Comparison of ENCODE assay signal across 8 cellular contexts in the genomic region with DNA sequence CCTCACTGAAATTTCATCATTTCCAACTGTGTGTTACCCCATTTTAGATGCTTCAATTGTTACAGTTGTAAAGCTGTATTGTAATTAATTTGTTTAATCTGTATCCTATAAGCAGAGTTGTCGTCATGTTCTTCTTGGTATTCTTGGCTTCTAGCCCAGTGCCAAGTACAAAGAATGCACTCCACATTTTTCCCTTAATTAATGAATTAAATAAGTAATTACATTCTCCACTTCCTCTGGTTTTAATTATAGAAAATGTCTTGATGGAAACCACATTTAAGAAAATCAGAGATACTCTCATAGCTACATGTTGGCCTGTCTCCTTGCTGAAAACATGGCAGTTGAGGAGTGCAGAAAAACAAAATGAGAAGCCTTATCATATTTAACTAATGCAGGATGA. TPM values are rescaled to one million over a fixed set of nuclear protein-coding genes. Genes with fewer than 3 reads are reported as not detected.
DNase-seq lines count a peak whose midpoint lies in the region; ATAC-seq, FAIRE-seq and TF ChIP-seq lines count a peak whose summit lies in the region.

No MANE protein-coding gene starts in this region.

- TF ChIP-seq EP300 in GM12878 (IDR thresholded peaks at IDR 0.05; ENCODE audit: borderline replicate concordance in 1 of 2, control insufficient read depth in 1 of 2, low read depth in 2 of 2, low read length in 2 of 2): no peak

- no peaks in the 10 kb centered on the region for H3K9me3 Mint-ChIP-seq in naive B cell

- POLR2A ChIA-PET in A673 (lab: Charles Lee; ENCODE audit: low non-redundant PET): no interaction called here
- POLR2A ChIA-PET in GM12878 (lab: Charles Lee): interaction anchor here (0.9 kb wide), 1 partner anchor 21 kb away, joined by 4 read pairs; no protein-coding TSS in a partner anchor

- H3K79me2 ChIP-seq in GM12878 (ENCODE audit: control insufficient read depth, insufficient read depth, low read length): peaks cover 4% of the 10 kb centered on the region

- H3K27ac ChIP-seq in A673 (ENCODE audit: low read depth, low read length, poor library complexity, severe bottlenecking) (peak overlapping the region; percentile 47), HUES48 (ENCODE audit: low read depth, low read length) (no peak overlapping the region), GM12878 (ENCODE audit: control insufficient read depth, insufficient read depth) (no peak overlapping the region), left lung (peak overlapping the region in 1 of 2 donors; percentile 91), vagina (no peak overlapping the region)

- TF ChIP-seq POLR2A in GM12878 (IDR thresholded peaks at IDR 0.05; ENCODE audit: low read depth, low read length) (no peak), vagina (IDR thresholded peaks at IDR 0.05) (no peak)

- no peaks in the 10 kb centered on the region for H3K36me3 Mint-ChIP-seq in naive B cell

- DNase-seq in A673 (ENCODE audit: low spot score) (peak; percentile 13), GM12878 (ENCODE audit: low read depth, low spot score) (no peak), naive B cell (no peak), nucleus accumbens (lab: John Stamatoyannopoulos, UW) (no peak), left lung (no peak), SW480 (ENCODE audit: low spot score) (no peak), vagina (ENCODE audit: extremely low spot score in 2 of 2) (no peak)

- H3K4me2 ChIP-seq in GM12878 (ENCODE audit: control insufficient read depth, insufficient read depth): peak overlapping the region; percentile 71

- 36% methylated on average over 1 of the region's 1 CpG for WGBS in GM12878 (ENCODE audit: insufficient coverage, insufficient replicate concordance, low lambda C conversion rate, missing lambda C conversion rate)

- TF ChIP-seq RAD21 in GM12878 (IDR thresholded peaks at IDR 0.05; ENCODE audit: insufficient read depth, low read depth, low read length): no peak

- peak overlapping the region; percentile 96 to 99 (median 98) for H3K27ac Mint-ChIP-seq in naive B cell

- H4K20me1 ChIP-seq in GM12878 (ENCODE audit: control insufficient read depth, insufficient read depth): no peaks in the 10 kb centered on the region

- peaks cover 5% of the 10 kb centered on the region for H3K4me1 ChIP-seq in A673 (ENCODE audit: insufficient read depth, low read length, poor library complexity, severe bottlenecking)
- peaks cover 3% of the 10 kb centered on the region; the same call in 1 of the 2 replicates for H3K4me1 ChIP-seq in HUES48 (ENCODE audit: control insufficient read depth, insufficient read depth, low read length)
- peaks cover 6% of the 10 kb centered on the region; the same call in 1 of the 2 replicates for H3K4me1 ChIP-seq in GM12878 (ENCODE audit: control insufficient read depth, insufficient read depth, low read length)
- peaks cover 5 to 11% of the 10 kb centered on the region in 2 donors for H3K4me1 ChIP-seq in left lung
- peaks cover 19% of the 10 kb centered on the region for H3K4me1 ChIP-seq in vagina

- TF ChIP-seq CTCF in A673 (conservative IDR thresholded peaks at IDR 0.05; ENCODE audit: low read depth, low read length) (no peak), GM12878 (IDR thresholded peaks at IDR 0.05 in 2 of 3, conservative IDR thresholded peaks at IDR 0.05 in 1 of 3; ENCODE audit: control insufficient read depth in 2 of 3, extremely low read depth in 1 of 3, insufficient read depth in 1 of 3, low read depth in 3 of 3, low read length in 3 of 3) (no peak), left lung (IDR thresholded peaks at IDR 0.05) (no peak), vagina (IDR thresholded peaks at IDR 0.05) (no peak)

- H3K4me1 Mint-ChIP-seq in naive B cell: peaks cover 19 to 40% (median 26%) of the 10 kb centered on the region in 3 donors

- H3K27me3 ChIP-seq in A673 (replicated peaks; ENCODE audit: insufficient read depth, low read depth, low read length, poor library complexity): no peaks in the 10 kb centered on the region
- H3K27me3 ChIP-seq in HUES48 (ENCODE audit: control insufficient read depth, insufficient read depth, low read length): no peaks in the 10 kb centered on the region
- no peaks in the 10 kb centered on the region for H3K27me3 ChIP-seq in GM12878 (replicated peaks in 1 of 2; ENCODE audit: control insufficient read depth in 2 of 2, insufficient read depth in 2 of 2, low read length in 1 of 2)
- H3K27me3 ChIP-seq in left lung: no peaks in the 10 kb centered on the region
- H3K27me3 ChIP-seq in vagina: no peaks in the 10 kb centered on the region

- peak overlapping the region; percentile 95 to 99 (median 98) for H3K4me3 Mint-ChIP-seq in naive B cell

- H3K36me3 ChIP-seq in A673 (ENCODE audit: insufficient read depth, low read length, poor library complexity, severe bottlenecking): no peaks in the 10 kb centered on the region
- no peaks in the 10 kb centered on the region for H3K36me3 ChIP-seq in HUES48 (ENCODE audit: control insufficient read depth, insufficient read depth, low read length)
- no peaks in the 10 kb centered on the region for H3K36me3 ChIP-seq in GM12878 (ENCODE audit: control insufficient read depth in 2 of 2, insufficient read depth in 2 of 2, low read length in 1 of 2)
- H3K36me3 ChIP-seq in left lung: no peaks in the 10 kb centered on the region
- peaks cover 0 to 6% of the 10 kb centered on the region in 2 donors for H3K36me3 ChIP-seq in vagina

- BruUV-seq in A673 (replicated peaks; lab: Mats Ljungman, UMichigan) (no TSS peak), GM12878 (replicated peaks; lab: Mats Ljungman, UMichigan) (no TSS peak)

- CTCF ChIA-PET in A673 (lab: Charles Lee): no interaction called here
- CTCF ChIA-PET in GM12878 (lab: Yijun Ruan, JAX): interaction anchor here (1.4 to 2.0 kb wide), 4 partner anchors 9 to 158 kb away, joined by 3 to 6 read pairs (median 4); no protein-coding TSS in a partner anchor

- SMC1A ChIA-PET in GM12878 (lab: Charles Lee; ENCODE audit: uncharacterized antibody, unreplicated experiment): interaction anchor here (0.6 to 1.6 kb wide), 4 partner anchors 10 to 1061 kb away, joined by 3 to 9 read pairs (median 4); no protein-coding TSS in a partner anchor

- H2AFZ ChIP-seq in GM12878 (ENCODE audit: control insufficient read depth, low read depth, low read length): peak overlapping the region; percentile 76

- H3K4me3 ChIP-seq in A673 (ENCODE audit: low read depth, low read length, poor library complexity, severe bottlenecking) (peak overlapping the region; percentile 68), HUES48 (ENCODE audit: low read depth, low read length) (peak overlapping the region; percentile 97), GM12878 (no peak overlapping the region), left lung (peak overlapping the region in 1 of 2 donors; percentile 69), vagina (peak overlapping the region in 1 of 2 donors; percentile 67)

- H3K9me3 ChIP-seq in A673 (ENCODE audit: low read depth, low read length, poor library complexity, severe bottlenecking) (no peaks in the 10 kb centered on the region), HUES48 (ENCODE audit: control insufficient read depth, insufficient read depth, low read length) (no peaks in the 10 kb centered on the region), GM12878 (replicated peaks; ENCODE audit: control insufficient read depth, insufficient read depth, low read length) (no peaks in the 10 kb centered on the region), left lung (no peaks in the 10 kb centered on the region), vagina (no peaks in the 10 kb centered on the region)

- H3K9ac ChIP-seq in HUES48 (ENCODE audit: low read depth, low read length) (no peak overlapping the region), GM12878 (ENCODE audit: control insufficient read depth, insufficient read depth, low read length) (no peak overlapping the region)

- RAD21 ChIA-PET in GM12878 (lab: Charles Lee; ENCODE audit: unreplicated experiment): interaction anchor here (0.7 to 0.8 kb wide), 2 partner anchors 20 to 44 kb away, joined by 3 to 5 read pairs; no protein-coding TSS in a partner anchor

- FAIRE-seq in GM12878 (lab: Jason Lieb, UNC): no peak

- in situ Hi-C loops in GM12878 (cut with MboI): no loop called here

- intact Hi-C loops in A673 (cut with micrococcal nuclease; ENCODE audit: unreplicated experiment): no loop called here
- intact Hi-C loops in GM12878 (cut with micrococcal nuclease; ENCODE audit: unreplicated experiment): no loop called here
- intact Hi-C loops in left lung (cut with DNase I): no loop called here
- intact Hi-C loops in vagina (cut with DNase I): no loop called here

- ATAC-seq in GM12878 (no peak), naive B cell (ENCODE audit: low read depth in 2 of 2) (no peak), left lung (no peak)

- no peaks in the 10 kb centered on the region for H3K27me3 Mint-ChIP-seq in naive B cell

RNA-seq across cellular contexts. Expression of a gene that starts 0.7 kb away (rescaled TPM):
- 0.73 TPM in 1 of 2 replicates, not detected in the other for total RNA-seq in A673 (2021)
- not detected in 2 replicates for total RNA-seq in GM12878 (2013; cell fraction: nucleolus; rRNA removed)
- 0.05 TPM in 1 of 2 replicates, not detected in the other for total RNA-seq in GM12878 (2014; rRNA removed)
- not detected in 2 replicates for total RNA-seq in GM12878 (2014; rRNA removed; fragmentation: Illumina TruSeq; extraction: Trizol)
- total RNA-seq in GM12878 (2021): not detected in 2 replicates
- not detected for polyA plus RNA-seq in GM12878 (2011; ENCODE audit: low read depth)
- polyA plus RNA-seq in GM12878 (2011; rRNA removed): 0.04 TPM in 1 of 2 replicates, not detected in the other
- polyA plus RNA-seq in GM12878 (2011; cell fraction: cytosol; rRNA removed): not detected in 2 replicates
- 0.07 TPM in 1 of 2 replicates, not detected in the other for polyA plus RNA-seq in GM12878 (2011; cell fraction: nucleus; rRNA removed)
- 0.11 and 0.15 TPM in 2 replicates for polyA plus RNA-seq in GM12878 (2012)
- polyA plus RNA-seq in GM12878 (2014; fragmentation: Illumina TruSeq; extraction: Trizol): 0.07 TPM in 1 of 2 replicates, not detected in the other
- polyA plus RNA-seq in GM12878 (2014; fragmentation: Nextera tagmentation; extraction: Ambion mirVana): under 1 TPM; 0.11 to 0.48 TPM
- 0.05 and 0.08 TPM in 2 replicates for polyA plus RNA-seq in GM12878 (2014; rRNA removed)
- under 1 TPM; 0.15 to 0.29 TPM for polyA plus RNA-seq in GM12878 (2016; fragmentation: Nextera tagmentation; extraction: Ambion mirVana)
- not detected in 2 replicates for polyA minus RNA-seq in GM12878 (2011; rRNA and poly(A)+ RNA removed)
- not detected in 2 replicates for polyA minus RNA-seq in GM12878 (2011; cell fraction: cytosol; rRNA and poly(A)+ RNA removed)
- not detected in 2 replicates for polyA minus RNA-seq in GM12878 (2011; cell fraction: nucleus; rRNA and poly(A)+ RNA removed)
- under 1 TPM in 2 of 6 donors, not detected in 4; 0.16 to 0.21 TPM for polyA plus RNA-seq in naive B cell (ENCODE audit: low read depth in 6 of 6)
- total RNA-seq in left lung: 1 to 10 TPM; 1.1 to 2.3 TPM
- 3.4 TPM for total RNA-seq in vagina

RNA-seq across cellular contexts. Expression of a gene that starts 0.8 kb away (rescaled TPM):
- total RNA-seq in A673 (2021) (12.3 and 12.9 TPM in 2 replicates), GM12878 (2014; rRNA removed) (16.3 and 18.1 TPM in 2 replicates), GM12878 (2014; rRNA removed; fragmentation: Illumina TruSeq; extraction: Trizol) (22.4 and 23.8 TPM in 2 replicates), GM12878 (2021) (11.8 and 12.0 TPM in 2 replicates), left lung (10 to 100 TPM; 17.1 to 22.5 TPM), vagina (15.7 TPM)
- total RNA-seq in GM12878 (2013; cell fraction: nucleolus; rRNA removed): 25.8 and 34.9 TPM in 2 replicates
- polyA plus RNA-seq in GM12878 (2011; ENCODE audit: low read depth): 7.1 TPM
- polyA plus RNA-seq in GM12878 (2011; rRNA removed) (9.9 and 21.5 TPM in 2 replicates), GM12878 (2014; fragmentation: Illumina TruSeq; extraction: Trizol) (30.1 and 38.2 TPM in 2 replicates), GM12878 (2014; fragmentation: Nextera tagmentation; extraction: Ambion mirVana) (10 to 100 TPM; 48.2 to 59.6 TPM), GM12878 (2014; rRNA removed) (11.2 and 16.3 TPM in 2 replicates), GM12878 (2016; fragmentation: Nextera tagmentation; extraction: Ambion mirVana) (10 to 100 TPM; 36.9 to 44.5 TPM), naive B cell (ENCODE audit: low read depth in 6 of 6) (10 to 100 TPM; 29.9 to 67.1 (median 39.5) TPM)
- 3.1 and 3.4 TPM in 2 replicates for polyA plus RNA-seq in GM12878 (2011; cell fraction: cytosol; rRNA removed)
- 4.5 and 5.2 TPM in 2 replicates for polyA plus RNA-seq in GM12878 (2011; cell fraction: nucleus; rRNA removed)
- 11.0 and 12.1 TPM in 2 replicates for polyA plus RNA-seq in GM12878 (2012)
- 4.4 and 5.5 TPM in 2 replicates for polyA minus RNA-seq in GM12878 (2011; rRNA and poly(A)+ RNA removed)
- polyA minus RNA-seq in GM12878 (2011; cell fraction: cytosol; rRNA and poly(A)+ RNA removed): 1.2 and 2.1 TPM in 2 replicates
- polyA minus RNA-seq in GM12878 (2011; cell fraction: nucleus; rRNA and poly(A)+ RNA removed): 7.1 and 7.7 TPM in 2 replicates

RNA-seq across cellular contexts. Expression of a gene that starts 56.5 kb away (rescaled TPM):
- total RNA-seq in A673 (2021) (25.2 and 29.2 TPM in 2 replicates), GM12878 (2014; rRNA removed) (4.9 and 5.6 TPM in 2 replicates), GM12878 (2014; rRNA removed; fragmentation: Illumina TruSeq; extraction: Trizol) (5.9 and 6.6 TPM in 2 replicates), GM12878 (2021) (8.3 and 9.4 TPM in 2 replicates), left lung (10 to 100 TPM; 29.0 to 30.4 TPM), vagina (9.6 TPM)
- total RNA-seq in GM12878 (2013; cell fraction: nucleolus; rRNA removed): 8.9 and 9.4 TPM in 2 replicates
- 3.1 TPM for polyA plus RNA-seq in GM12878 (2011; ENCODE audit: low read depth)
- polyA plus RNA-seq in GM12878 (2011; rRNA removed) (23.8 and 38.7 TPM in 2 replicates), GM12878 (2014; fragmentation: Illumina TruSeq; extraction: Trizol) (9.3 and 12.5 TPM in 2 replicates), GM12878 (2014; fragmentation: Nextera tagmentation; extraction: Ambion mirVana) (1 to 10 TPM; 3.1 to 6.1 TPM), GM12878 (2014; rRNA removed) (4.8 and 6.1 TPM in 2 replicates), GM12878 (2016; fragmentation: Nextera tagmentation; extraction: Ambion mirVana) (10 to 100 TPM; 15.7 to 17.6 TPM), naive B cell (ENCODE audit: low read depth in 6 of 6) (10 to 100 TPM; 13.5 to 27.8 (median 25.7) TPM)
- 8.5 and 10.5 TPM in 2 replicates for polyA plus RNA-seq in GM12878 (2011; cell fraction: cytosol; rRNA removed)
- 7.4 and 7.8 TPM in 2 replicates for polyA plus RNA-seq in GM12878 (2011; cell fraction: nucleus; rRNA removed)
- 6.1 and 6.2 TPM in 2 replicates for polyA plus RNA-seq in GM12878 (2012)
- 12.1 and 15.8 TPM in 2 replicates for polyA minus RNA-seq in GM12878 (2011; rRNA and poly(A)+ RNA removed)
- 8.4 and 10.0 TPM in 2 replicates for polyA minus RNA-seq in GM12878 (2011; cell fraction: cytosol; rRNA and poly(A)+ RNA removed)
- polyA minus RNA-seq in GM12878 (2011; cell fraction: nucleus; rRNA and poly(A)+ RNA removed): 8.3 and 14.4 TPM in 2 replicates
